In genomic region chr5:132747064-132747692, GRCh38 we compare ENCODE assay signal across 9 cellular contexts. TPM values are rescaled to one million over a fixed set of nuclear protein-coding genes. Genes with fewer than 3 reads are reported as not detected.
A peak's percentile ranks its signal among the peaks of the same experiment; 100 is the strongest.
DNase-seq lines count a peak whose midpoint lies in the region; ATAC-seq and TF ChIP-seq lines count a peak whose summit lies in the region.
"Had no signal": no experiment of that assay in that cellular context is flagged by ENCODE, and none has a peak within 500 bp of the region (broad histone marks: within the 10 kb centered on the region; RNA-seq: fewer than 3 reads in every experiment).

TSS of gene CCNI2 (plus strand) at chr5:132747426. CDS start at chr5:132747496, 70 bp downstream.

- peaks cover 30% of the 10 kb centered on the region for H3K27me3 ChIP-seq in neuron (ENCODE audit: insufficient read depth, low read length)
- peaks cover 3% of the 10 kb centered on the region for H3K27me3 ChIP-seq in thymus (ENCODE audit: control insufficient read depth, insufficient read depth)

- H3K4me1 ChIP-seq in neuron (ENCODE audit: insufficient read depth, low read length), result no peaks in the 10 kb centered on the region
- H3K4me1 ChIP-seq in thymus (ENCODE audit: control insufficient read depth, insufficient read depth, low read length), result peaks cover 9% of the 10 kb centered on the region

- in situ Hi-C loops in GM13977 (cut with MboI; ENCODE audit: low pct_unique_long_range_greater_than_20kb, low sequenced_read_pairs, unreplicated experiment), result no loop called here

- H3K4me3 ChIP-seq in neuron (ENCODE audit: low read length), result peak within 1 kb of the TSS; percentile 12
- H3K4me3 ChIP-seq in thymus (ENCODE audit: low read length), result peak within 1 kb of the TSS; percentile 56

- H2AFZ ChIP-seq in neuron (ENCODE audit: low read depth, low read length), result peak within 1 kb of the TSS; percentile 66

- peak; percentile 76 for DNase-seq in GM13977 (ENCODE audit: low spot score)
- DNase-seq in activated CD8-positive, alpha-beta memory T cell treated with anti-CD3 and anti-CD28 coated beads for 4 hours (ENCODE audit: low read depth in 2 of 2), result peak; percentile 40 to 55
- DNase-seq in erythroblast (lab: John Stamatoyannopoulos, UW), result peak; percentile 50 to 53
- no peak for DNase-seq in Kasumi-1 (lab: John Stamatoyannopoulos, UW)

- WGBS in thymus, result 1% methylated on average over 61 of the region's 61 CpGs

- no peak for TF ChIP-seq POLR2A in erythroblast (IDR thresholded peaks at IDR 0.05; ENCODE audit: low read length)

- ATAC-seq in HG03457 (IDR thresholded peaks at IDR 0.05; ENCODE audit: unreplicated experiment) (peak; percentile 31), GM21423 (IDR thresholded peaks at IDR 0.05; ENCODE audit: unreplicated experiment) (no peak)

- no peaks in the 10 kb centered on the region for H3K36me3 ChIP-seq in neuron (ENCODE audit: insufficient read depth, low read length)
- H3K36me3 ChIP-seq in thymus (ENCODE audit: control insufficient read depth, insufficient read depth), result no peaks in the 10 kb centered on the region
- H3K36me3 ChIP-seq: adrenal gland had no signal

- TF ChIP-seq CTCF in GM13977 (IDR thresholded peaks at IDR 0.05; ENCODE audit: extremely low read depth, insufficient read depth, missing control alignments), result no peak

- H3K27ac ChIP-seq in thymus (ENCODE audit: low read depth), result peak within 1 kb of the TSS; percentile 36
- H3K27ac ChIP-seq: adrenal gland had no signal

- H3K9me3 ChIP-seq in neuron (ENCODE audit: low read length) (peaks cover under 1% of the 10 kb centered on the region), thymus (ENCODE audit: control insufficient read depth) (no peaks in the 10 kb centered on the region)
- H3K9me3 ChIP-seq: adrenal gland had no signal

RNA-seq across cellular contexts. Expression of gene CCNI2, which starts in this region (rescaled TPM):
- 2.5 TPM for polyA plus RNA-seq in thymus

Comparison
In these comparisons a context has a peak if more than half of its experiments do, and no peak if none do; other contexts are left out.
1. DNase-seq: peak in GM13977 (single experiment), activated CD8-positive, alpha-beta memory T cell treated with anti-CD3 and anti-CD28 coated beads for 4 hours (2 of 2) and erythroblast (2 of 2); none in Kasumi-1 (0 of 2).